8 cellular contexts compared by ENCODE assay signal in the genomic region with DNA sequence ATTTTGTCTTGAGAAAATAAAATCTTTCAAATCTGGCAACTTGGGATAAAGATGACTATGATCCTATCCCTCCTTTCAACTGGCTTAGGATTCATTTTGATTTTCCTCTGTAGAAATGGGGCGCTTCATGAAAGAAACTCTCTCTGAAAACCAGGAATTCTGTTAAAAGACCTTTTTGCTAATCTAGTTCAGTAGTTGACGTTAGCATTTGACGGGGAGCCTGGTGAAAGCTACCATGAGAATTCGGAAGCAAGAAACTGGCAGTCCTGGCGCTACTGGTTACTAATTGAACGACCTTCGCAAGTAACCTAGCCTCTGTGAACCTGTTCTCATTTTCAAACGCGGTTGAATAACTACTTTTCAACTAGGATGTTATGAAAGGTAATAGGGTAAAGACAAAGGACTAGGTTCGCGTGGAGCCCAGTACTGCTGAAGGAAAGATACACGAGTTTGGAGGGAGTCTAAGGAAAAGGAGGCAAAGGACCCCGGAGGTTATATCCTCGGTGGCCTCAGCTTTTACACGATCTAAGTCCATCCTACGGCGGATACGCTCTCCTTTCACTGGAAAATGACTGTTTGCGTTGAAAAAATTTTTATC. TPM values are rescaled to one million over a fixed set of nuclear protein-coding genes. Genes with fewer than 3 reads are reported as not detected.
DNase-seq lines count a peak whose midpoint lies in the region; ATAC-seq and TF ChIP-seq lines count a peak whose summit lies in the region.

No MANE protein-coding gene starts in this region.

- H3K4me3 ChIP-seq in cardiac muscle cell (peak overlapping the region; percentile 57), heart right ventricle (peak overlapping the region; percentile 46 to 80 (median 70))

- POLR2A ChIA-PET in activated B cell treated with CpG ODN at 0.5 μM for 24 hours (lab: Charles Lee): interaction anchor here (0.8 to 2.3 kb wide), 6 partner anchors 18 to 319 kb away, joined by 3 to 14 read pairs (median 4); a partner anchor contains a TSS

- WGBS in heart right ventricle, 2 donors: 6 to 11% methylated on average over 19 of the region's 19 CpGs

- H3K27ac ChIP-seq in cardiac muscle cell: peak overlapping the region; percentile 87
- peak overlapping the region; percentile 87 to 97 (median 94) for H3K27ac ChIP-seq in heart right ventricle

- H3K36me3 ChIP-seq in cardiac muscle cell: no peaks in the 10 kb centered on the region
- H3K36me3 ChIP-seq in heart right ventricle: peaks cover 0 to 15% (median 6%) of the 10 kb centered on the region in 9 donors

- peaks cover 26% of the 10 kb centered on the region for H3K36me3 Mint-ChIP-seq in activated B cell treated with CpG ODN at 0.5 μM for 24 hours (ENCODE audit: low read depth)

- H3K27me3 ChIP-seq in cardiac muscle cell: no peaks in the 10 kb centered on the region
- H3K27me3 ChIP-seq in heart right ventricle: no peaks in the 10 kb centered on the region

- H3K9me3 ChIP-seq in cardiac muscle cell (ENCODE audit: low read depth) (no peaks in the 10 kb centered on the region), heart right ventricle (no peaks in the 10 kb centered on the region)

- H3K27me3 Mint-ChIP-seq in activated B cell treated with CpG ODN at 0.5 μM for 24 hours: peaks cover 15% of the 10 kb centered on the region

- TF ChIP-seq CTCF in cardiac muscle cell (IDR thresholded peaks at IDR 0.05; ENCODE audit: low read depth, low read length) (no peak), activated B cell treated with CpG ODN at 0.5 μM for 24 hours (IDR thresholded peaks at IDR 0.05) (no peak), heart right ventricle (IDR thresholded peaks at IDR 0.05) (no peak)

- intact Hi-C loops in cardiac septum (cut with DNase I): loop anchor here (2.0 kb wide), 2 partner anchors 26 to 54 kb away; a partner anchor contains a TSS
- intact Hi-C loops in activated B cell treated with CpG ODN at 0.5 μM for 24 hours (cut with micrococcal nuclease): loop anchor here (1.0 to 5.0 kb wide), 7 partner anchors 45 to 420 kb away; a partner anchor contains a TSS
- intact Hi-C loops in heart right ventricle (cut with DNase I): loop anchor here in 4 of 10 donors (2.0 to 5.0 kb wide), 5 partner anchors 26 to 55 kb away; a partner anchor contains a TSS
- intact Hi-C loops in sciatic nerve (cut with DNase I): no loop called here

- DNase-seq in cardiac muscle cell (ENCODE audit: low read depth in 1 of 2, low spot score in 1 of 2): peak in 1 of 2 donors; percentile 42
- no peak for DNase-seq in cardiac septum (ENCODE audit: low spot score)
- no peak for DNase-seq in activated B cell treated with CpG ODN at 0.5 μM for 24 hours
- no peak for DNase-seq in heart right ventricle
- no peak for DNase-seq in sciatic nerve (ENCODE audit: low spot score)
- DNase-seq in iPS-NIHi7 (ENCODE audit: extremely low spot score): no peak
- DNase-seq in stimulated activated CD4-positive, alpha-beta T cell treated with anti-CD3 and anti-CD28 coated beads, Interleukin-1b, Interleukin-23, amount 100 ng/mL, for 48 hours: no peak

- no peaks in the 10 kb centered on the region for H3K9me3 Mint-ChIP-seq in activated B cell treated with CpG ODN at 0.5 μM for 24 hours

- H3K4me1 ChIP-seq in cardiac muscle cell (ENCODE audit: low read depth) (peaks cover 24% of the 10 kb centered on the region), heart right ventricle (peaks cover 0 to 31% (median 11%) of the 10 kb centered on the region in 9 donors)

- ATAC-seq in HG03354 (IDR thresholded peaks at IDR 0.05; ENCODE audit: poor library complexity, severe bottlenecking, unreplicated experiment): peak; percentile 1
- ATAC-seq in activated B cell treated with CpG ODN at 0.5 μM for 24 hours (ENCODE audit: low read depth): no peak
- peak in 7 of 8 donors; percentile 1 to 29 (median 7) for ATAC-seq in heart right ventricle
- peak; percentile 7 for ATAC-seq in sciatic nerve

- peak overlapping the region; percentile 96 for H3K4me3 Mint-ChIP-seq in activated B cell treated with CpG ODN at 0.5 μM for 24 hours

- CTCF ChIA-PET in activated B cell treated with CpG ODN at 0.5 μM for 24 hours (lab: Charles Lee): interaction anchor here (1.1 to 1.7 kb wide), 3 partner anchors 37 to 101 kb away, joined by 3 to 4 read pairs (median 3); a partner anchor contains a TSS

- H3K27ac Mint-ChIP-seq in activated B cell treated with CpG ODN at 0.5 μM for 24 hours: peak overlapping the region; percentile 97

- H3K4me1 Mint-ChIP-seq in activated B cell treated with CpG ODN at 0.5 μM for 24 hours: peaks cover 23% of the 10 kb centered on the region

RNA-seq across cellular contexts. Expression of a gene that starts 0.6 kb away (rescaled TPM):
- total RNA-seq in cardiac muscle cell (17.8 and 22.4 TPM in 2 replicates), cardiac septum (20.2 TPM), activated B cell treated with CpG ODN at 0.5 μM for 24 hours (43.3 and 53.6 TPM in 2 replicates), heart right ventricle (10 to 100 TPM in 8 of 10 donors, 1 to 10 TPM in 2; 7.2 to 18.2 (median 12.9) TPM), sciatic nerve (58.5 TPM)
- polyA plus RNA-seq in cardiac muscle cell (24.4 and 26.3 TPM in 2 replicates), heart right ventricle (10 to 100 TPM; 15.4 to 27.4 TPM)

RNA-seq across cellular contexts. Expression of a gene that starts 24.9 kb away (rescaled TPM):
- total RNA-seq in cardiac muscle cell (11.4 and 39.0 TPM in 2 replicates), cardiac septum (0.59 TPM), activated B cell treated with CpG ODN at 0.5 μM for 24 hours (not detected in 2 replicates), heart right ventricle (1 to 10 TPM; 1.1 to 4.2 (median 2.5) TPM), sciatic nerve (0.53 TPM)
- polyA plus RNA-seq in cardiac muscle cell (13.3 and 39.1 TPM in 2 replicates), heart right ventricle (10 to 100 TPM in 1 of 2 donors, 1 to 10 TPM in 1; 4.0 to 22.1 TPM)

RNA-seq across cellular contexts. Expression of a gene that starts 25.7 kb away (rescaled TPM):
- total RNA-seq in cardiac muscle cell: 540 and 746 TPM in 2 replicates
- polyA plus RNA-seq in cardiac muscle cell: 276 and 302 TPM in 2 replicates
- total RNA-seq in cardiac septum: 199 TPM
- total RNA-seq in activated B cell treated with CpG ODN at 0.5 μM for 24 hours: not detected in 2 replicates
- 100 to 1,000 TPM; 161 to 277 (median 171) TPM for total RNA-seq in heart right ventricle
- polyA plus RNA-seq in heart right ventricle: 100 to 1,000 TPM; 108 to 310 TPM
- 85.2 TPM for total RNA-seq in sciatic nerve

RNA-seq across cellular contexts. Expression of a gene that starts 30.4 kb away (rescaled TPM):
- total RNA-seq in cardiac muscle cell (38.8 and 39.8 TPM in 2 replicates), cardiac septum (396 TPM), activated B cell treated with CpG ODN at 0.5 μM for 24 hours (not detected in 2 replicates), heart right ventricle (100 to 1,000 TPM; 339 to 671 (median 422) TPM), sciatic nerve (6.7 TPM)
- polyA plus RNA-seq in cardiac muscle cell (42.9 and 47.7 TPM in 2 replicates), heart right ventricle (100 to 1,000 TPM; 197 to 341 TPM)

RNA-seq across cellular contexts. Expression of a gene that starts 53.2 kb away (rescaled TPM):
- total RNA-seq in cardiac muscle cell: 6.7 and 7.4 TPM in 2 replicates
- polyA plus RNA-seq in cardiac muscle cell: 8.2 and 12.2 TPM in 2 replicates
- total RNA-seq in cardiac septum: 1.8 TPM
- 0.86 and 1.2 TPM in 2 replicates for total RNA-seq in activated B cell treated with CpG ODN at 0.5 μM for 24 hours
- 1 to 10 TPM in 8 of 10 donors, under 1 TPM in 2; 0.59 to 3.5 (median 1.6) TPM for total RNA-seq in heart right ventricle
- 10 to 100 TPM in 1 of 2 donors, 1 to 10 TPM in 1; 3.0 to 10.7 TPM for polyA plus RNA-seq in heart right ventricle
- 2.1 TPM for total RNA-seq in sciatic nerve

Comparison
In these comparisons a context has a peak if more than half of its experiments do, and no peak if none do; other contexts are left out.
1. RNA of a gene that starts 25.7 kb away (total RNA-seq): 540 to 746 TPM in cardiac muscle cell, 199 TPM in cardiac septum (single experiment), 161 to 277 TPM in heart right ventricle and 85.2 TPM in sciatic nerve (single experiment); not detected in activated B cell treated with CpG ODN at 0.5 μM for 24 hours; every median in the first group is over 10 times any median in the second.